ENCODE assay signal across 7 cellular contexts in genomic region chr20:46458891-46459750, GRCh38. TPM values are rescaled to one million over a fixed set of nuclear protein-coding genes. Genes with fewer than 3 reads are reported as not detected.
DNase-seq lines count a peak whose midpoint lies in the region; ATAC-seq, FAIRE-seq and TF ChIP-seq lines count a peak whose summit lies in the region.

No MANE protein-coding gene starts in this region.

- H3K79me2 ChIP-seq in HepG2 (ENCODE audit: insufficient read depth, low read length): no peaks in the 10 kb centered on the region

- ATAC-seq in HepG2: no peak
- no peak for ATAC-seq in GM21381 (IDR thresholded peaks at IDR 0.05; ENCODE audit: unreplicated experiment)

- WGBS in HepG2 (ENCODE audit: low lambda C conversion rate): 56% methylated on average over 35 of the region's 35 CpGs
- WGBS in suprapubic skin: 13% methylated on average over 25 of the region's 35 CpGs

- peaks cover 16% of the 10 kb centered on the region for H3K9me3 ChIP-seq in HepG2 (ENCODE audit: low read length)
- no peaks in the 10 kb centered on the region for H3K9me3 ChIP-seq in suprapubic skin

- H3K4me2 ChIP-seq in HepG2 (ENCODE audit: low read depth, low read length): no peak overlapping the region

- no peaks in the 10 kb centered on the region for H3K36me3 ChIP-seq in bronchial epithelial cell (ENCODE audit: control insufficient read depth, insufficient read depth, low read length)
- no peaks in the 10 kb centered on the region for H3K36me3 ChIP-seq in HepG2 (replicated peaks in 1 of 2; ENCODE audit: control insufficient read depth in 1 of 2, insufficient read depth in 2 of 2, low read length in 2 of 2)
- H3K36me3 ChIP-seq in suprapubic skin: no peaks in the 10 kb centered on the region

- peaks cover 14% of the 10 kb centered on the region for H3K4me1 ChIP-seq in HepG2 (ENCODE audit: insufficient read depth, low read length)
- H3K4me1 ChIP-seq in suprapubic skin: peaks cover 6% of the 10 kb centered on the region

- H2AFZ ChIP-seq in HepG2 (ENCODE audit: low read length): no peak overlapping the region

- POLR2A ChIA-PET in HepG2 (lab: Yijun Ruan, JAX): no interaction called here

- H3K4me3 ChIP-seq in bronchial epithelial cell (ENCODE audit: low read depth, low read length) (no peak overlapping the region), HepG2 (replicated peaks in 1 of 3; ENCODE audit: insufficient read depth in 1 of 3, low read depth in 2 of 3, low read length in 3 of 3) (no peak overlapping the region), suprapubic skin (peak overlapping the region; percentile 21)

- H3K27ac ChIP-seq in HepG2 (ENCODE audit: extremely low read length, insufficient read depth, low read length): no peak overlapping the region
- no peak overlapping the region for H3K27ac ChIP-seq in suprapubic skin

- TF ChIP-seq EP300 in HepG2 (IDR thresholded peaks at IDR 0.05; ENCODE audit: low read depth in 2 of 2, low read length in 2 of 2) (no peak), HepG2 (CRISPR knock-in tag; IDR thresholded peaks at IDR 0.05; ENCODE audit: borderline replicate concordance) (no peak), suprapubic skin (IDR thresholded peaks at IDR 0.05) (no peak)

- BruUV-seq in HepG2 (replicated peaks; lab: Mats Ljungman, UMichigan): no TSS peak

- CTCF ChIA-PET in HepG2 (lab: Yijun Ruan, JAX; ENCODE audit: low intra/inter-chr PET ratio, low total read pairs): no interaction called here

- no peaks in the 10 kb centered on the region for H4K20me1 ChIP-seq in HepG2 (ENCODE audit: insufficient read depth, low read length)

- TF ChIP-seq CTCF in bronchial epithelial cell (IDR thresholded peaks at IDR 0.05; ENCODE audit: insufficient read depth, low read length, severe bottlenecking) (no peak), HepG2 (CRISPR knock-in tag; IDR thresholded peaks at IDR 0.05) (no peak), suprapubic skin (IDR thresholded peaks at IDR 0.05) (no peak)

- peak; percentile 79 for DNase-seq in NCI-H1105 (lab: John Stamatoyannopoulos, UW)
- DNase-seq in bronchial epithelial cell (ENCODE audit: low read depth): peak; percentile 21
- DNase-seq in HepG2 (ENCODE audit: low spot score): no peak
- no peak for DNase-seq in suprapubic skin (ENCODE audit: low spot score in 2 of 2)
- no peak for DNase-seq in GM03348 (ENCODE audit: low spot score)
- DNase-seq in ACHN: no peak

- intact Hi-C loops in HepG2 (cut with micrococcal nuclease; ENCODE audit: unreplicated experiment): no loop called here

- H3K9ac ChIP-seq in HepG2 (ENCODE audit: insufficient read depth, low read depth, low read length): no peak overlapping the region

- TF ChIP-seq RAD21 in HepG2 (CRISPR knock-in tag; IDR thresholded peaks at IDR 0.05): no peak

- in situ Hi-C loops in HepG2 (cut with HindIII; ENCODE audit: extremely low pct_ligation_motif_present, low pct_unique_long_range_greater_than_20kb): no loop called here
- in situ Hi-C loops in ACHN (cut with HindIII; ENCODE audit: low pct_ligation_motif_present, low pct_unique_long_range_greater_than_20kb, low sequenced_read_pairs): no loop called here

- FAIRE-seq in bronchial epithelial cell (lab: Jason Lieb, UNC) (no peak), HepG2 (lab: Jason Lieb, UNC) (no peak)

- no peak for TF ChIP-seq POLR2A in HepG2 (IDR thresholded peaks at IDR 0.05; ENCODE audit: insufficient read depth in 1 of 2, low read depth in 2 of 2, low read length in 2 of 2)
- TF ChIP-seq POLR2A in suprapubic skin (IDR thresholded peaks at IDR 0.05): no peak

- H3K27me3 ChIP-seq in bronchial epithelial cell (ENCODE audit: control insufficient read depth, insufficient read depth, low read length): no peaks in the 10 kb centered on the region
- H3K27me3 ChIP-seq in HepG2 (ENCODE audit: control insufficient read depth in 1 of 2, insufficient read depth in 2 of 2, low read length in 2 of 2): peaks cover 0 to 30% of the 10 kb centered on the region in 2 experiments; a peak in 4 of 5 replicates
- peaks cover 32% of the 10 kb centered on the region for H3K27me3 ChIP-seq in suprapubic skin

TF ChIP-seq in HepG2, 621 proteins besides CTCF, POLR2A, EP300 and RAD21:
- TF ChIP-seq TARDBP (CRISPR knock-in tag; IDR thresholded peaks at IDR 0.05) (no peak), ZNF768 (CRISPR knock-in tag; IDR thresholded peaks at IDR 0.05) (peak; percentile 24; the same call in 1 of the 2 replicates)

RNA-seq across cellular contexts. Expression of gene ELMO2, which starts 52.7 kb away (rescaled TPM):
- total RNA-seq in bronchial epithelial cell (15.5 and 21.1 TPM in 2 replicates), HepG2 (2016; rRNA removed; fragmentation: Illumina TruSeq; extraction: Trizol) (35.7 and 42.8 TPM in 2 replicates), suprapubic skin (10 to 100 TPM; 46.7 to 62.4 (median 55.1) TPM)
- total RNA-seq in HepG2 (2016; cell fraction: cytosol; rRNA removed; fragmentation: Illumina TruSeq; extraction: Trizol; ENCODE audit: low read depth): 13.2 and 13.6 TPM in 2 replicates
- 37.9 and 41.5 TPM in 2 replicates for total RNA-seq in HepG2 (2016; cell fraction: insoluble cytoplasmic fraction; rRNA removed; fragmentation: Illumina TruSeq; extraction: Trizol)
- total RNA-seq in HepG2 (2016; cell fraction: membrane; rRNA removed; fragmentation: Illumina TruSeq; extraction: Trizol): 26.7 and 30.9 TPM in 2 replicates
- 40.9 and 42.4 TPM in 2 replicates for total RNA-seq in HepG2 (2016; cell fraction: nucleus; rRNA removed; fragmentation: Illumina TruSeq; extraction: Trizol)
- 30.6 and 41.5 TPM in 2 replicates for polyA plus RNA-seq in HepG2 (2011; rRNA removed)
- 30.0 and 34.9 TPM in 2 replicates for polyA plus RNA-seq in HepG2 (2011; cell fraction: cytosol; rRNA removed)
- polyA plus RNA-seq in HepG2 (2011; cell fraction: nucleus; rRNA removed): 50.8 and 59.8 TPM in 2 replicates
- polyA plus RNA-seq in HepG2 (2012): 29.1 and 29.9 TPM in 2 replicates
- polyA plus RNA-seq in HepG2 (2016; cell fraction: cytosol; fragmentation: Illumina TruSeq; extraction: Trizol; ENCODE audit: low read depth): 3.6 and 4.5 TPM in 2 replicates
- polyA plus RNA-seq in HepG2 (2016; cell fraction: insoluble cytoplasmic fraction; fragmentation: Illumina TruSeq; extraction: Trizol; ENCODE audit: low read depth): 42.7 and 43.4 TPM in 2 replicates
- 9.8 and 11.9 TPM in 2 replicates for polyA plus RNA-seq in HepG2 (2016; cell fraction: membrane; fragmentation: Illumina TruSeq; extraction: Trizol; ENCODE audit: low read depth)
- polyA plus RNA-seq in HepG2 (2016; cell fraction: nucleus; fragmentation: Illumina TruSeq; extraction: Trizol; ENCODE audit: insufficient read depth, low read depth): 92.2 and 100 TPM in 2 replicates
- 68.1 and 91.6 TPM in 2 replicates for polyA minus RNA-seq in HepG2 (2011; rRNA and poly(A)+ RNA removed; ENCODE audit: low replicate concordance)
- polyA minus RNA-seq in HepG2 (2011; cell fraction: cytosol; rRNA and poly(A)+ RNA removed): 23.7 and 37.7 TPM in 2 replicates
- 38.2 and 50.8 TPM in 2 replicates for polyA minus RNA-seq in HepG2 (2011; cell fraction: nucleus; rRNA and poly(A)+ RNA removed)

RNA-seq across cellular contexts. Expression of gene ZNF334, which starts 54.2 kb away (rescaled TPM):
- total RNA-seq in bronchial epithelial cell: 1.5 and 1.6 TPM in 2 replicates
- total RNA-seq in HepG2 (2016; rRNA removed; fragmentation: Illumina TruSeq; extraction: Trizol): 4.8 and 5.3 TPM in 2 replicates
- total RNA-seq in HepG2 (2016; cell fraction: cytosol; rRNA removed; fragmentation: Illumina TruSeq; extraction: Trizol; ENCODE audit: low read depth): 0.88 and 1.0 TPM in 2 replicates
- total RNA-seq in HepG2 (2016; cell fraction: insoluble cytoplasmic fraction; rRNA removed; fragmentation: Illumina TruSeq; extraction: Trizol): 4.7 and 5.1 TPM in 2 replicates
- 1.7 and 2.4 TPM in 2 replicates for total RNA-seq in HepG2 (2016; cell fraction: membrane; rRNA removed; fragmentation: Illumina TruSeq; extraction: Trizol)
- total RNA-seq in HepG2 (2016; cell fraction: nucleus; rRNA removed; fragmentation: Illumina TruSeq; extraction: Trizol): 11.4 and 12.3 TPM in 2 replicates
- 6.9 and 7.8 TPM in 2 replicates for polyA plus RNA-seq in HepG2 (2011; rRNA removed)
- polyA plus RNA-seq in HepG2 (2011; cell fraction: cytosol; rRNA removed): 1.3 and 1.9 TPM in 2 replicates
- 15.7 and 19.6 TPM in 2 replicates for polyA plus RNA-seq in HepG2 (2011; cell fraction: nucleus; rRNA removed)
- 3.0 and 4.6 TPM in 2 replicates for polyA plus RNA-seq in HepG2 (2012)
- polyA plus RNA-seq in HepG2 (2016; cell fraction: cytosol; fragmentation: Illumina TruSeq; extraction: Trizol; ENCODE audit: low read depth): 0.20 and 0.32 TPM in 2 replicates
- polyA plus RNA-seq in HepG2 (2016; cell fraction: insoluble cytoplasmic fraction; fragmentation: Illumina TruSeq; extraction: Trizol; ENCODE audit: low read depth): 4.3 and 4.8 TPM in 2 replicates
- 0.69 and 0.77 TPM in 2 replicates for polyA plus RNA-seq in HepG2 (2016; cell fraction: membrane; fragmentation: Illumina TruSeq; extraction: Trizol; ENCODE audit: low read depth)
- 31.6 and 32.6 TPM in 2 replicates for polyA plus RNA-seq in HepG2 (2016; cell fraction: nucleus; fragmentation: Illumina TruSeq; extraction: Trizol; ENCODE audit: insufficient read depth, low read depth)
- polyA minus RNA-seq in HepG2 (2011; rRNA and poly(A)+ RNA removed; ENCODE audit: low replicate concordance): 2.8 TPM in 1 of 2 replicates, not detected in the other
- polyA minus RNA-seq in HepG2 (2011; cell fraction: cytosol; rRNA and poly(A)+ RNA removed): 1.7 and 1.8 TPM in 2 replicates
- polyA minus RNA-seq in HepG2 (2011; cell fraction: nucleus; rRNA and poly(A)+ RNA removed): 22.5 and 32.0 TPM in 2 replicates
- total RNA-seq in suprapubic skin: 1 to 10 TPM in 2 of 4 donors, under 1 TPM in 2; 0.47 to 2.6 (median 1.4) TPM

Comparison
In these comparisons a context has a peak if more than half of its experiments do, and no peak if none do; other contexts are left out.
1. DNase-seq: peak in NCI-H1105 (single experiment) and bronchial epithelial cell (single experiment); none in HepG2 (single experiment), suprapubic skin (0 of 2), GM03348 (single experiment) and ACHN (single experiment).